ENCODE assay signal across 8 cellular contexts in genomic region chr14:49892636-49893308, GRCh38. TPM values are rescaled to one million over a fixed set of nuclear protein-coding genes. Genes with fewer than 3 reads are reported as not detected.
A peak's percentile ranks its signal among the peaks of the same experiment; 100 is the strongest.
DNase-seq lines count a peak whose midpoint lies in the region; ATAC-seq lines count a peak whose summit lies in the region.

Gene ARF6, plus strand, starts transcription at chr14:49893082. Its CDS starts 655 bp downstream, at chr14:49893737.

- H3K36me3 Mint-ChIP-seq in memory B cell: peaks cover 27% of the 10 kb centered on the region

- H3K27me3 Mint-ChIP-seq in memory B cell: no peaks in the 10 kb centered on the region

- H3K4me1 ChIP-seq in effector memory CD4-positive, alpha-beta T cell (ENCODE audit: control insufficient read depth, insufficient read depth, low read length, poor library complexity, severe bottlenecking): peaks cover 18% of the 10 kb centered on the region

- POLR2A ChIA-PET in activated CD8-positive, alpha-beta memory T cell treated with anti-CD3 and anti-CD28 coated beads for 36 hours (lab: Charles Lee): interaction anchor here (0.6 to 2.8 kb wide), 16 partner anchors 8 to 261 kb away, joined by 3 to 55 read pairs (median 8); no protein-coding TSS in a partner anchor

- peak; percentile 100 for DNase-seq in COLO668 (lab: John Stamatoyannopoulos, UW; ENCODE audit: unreplicated experiment)
- DNase-seq in HS-5 (ENCODE audit: low read depth): peak; percentile 83
- peak; percentile 98 for DNase-seq in NK-92 treated with Interleukin-12 subunit alpha and Interleukin-12 subunit beta, amount 100 ng/mL, for 24 hours (lab: John Stamatoyannopoulos, UW)
- DNase-seq in effector memory CD4-positive, alpha-beta T cell: peak; percentile 88 to 94 (median 94)
- peak; percentile 95 to 96 for DNase-seq in memory B cell (ENCODE audit: low spot score in 2 of 2)
- DNase-seq in stimulated activated CD8-positive, alpha-beta memory T cell treated with anti-CD3 and anti-CD28 coated beads, Interleukin-12 subunit alpha, Interleukin-12 subunit beta, amount 100 ng/mL, for 24 hours (ENCODE audit: extremely low read depth): peak; percentile 96

- peak within 1 kb of the TSS; percentile 98 for H3K4me3 Mint-ChIP-seq in memory B cell

- peaks cover 20% of the 10 kb centered on the region for H3K4me1 Mint-ChIP-seq in memory B cell

- H3K9me3 Mint-ChIP-seq in memory B cell: no peaks in the 10 kb centered on the region

- H3K4me3 ChIP-seq in effector memory CD4-positive, alpha-beta T cell (ENCODE audit: insufficient read depth, low read depth, low read length, poor library complexity, severe bottlenecking): peak within 1 kb of the TSS; percentile 95

- CTCF ChIA-PET in activated CD8-positive, alpha-beta memory T cell treated with anti-CD3 and anti-CD28 coated beads for 36 hours (lab: Charles Lee): interaction anchor here (0.8 to 3.5 kb wide), 8 partner anchors 13 to 169 kb away, joined by 3 to 23 read pairs (median 5); partner anchors contain the start of gene NEMF

- peaks cover 5% of the 10 kb centered on the region for H3K36me3 ChIP-seq in effector memory CD4-positive, alpha-beta T cell (ENCODE audit: control insufficient read depth, insufficient read depth, low read length)

- peak within 1 kb of the TSS; percentile 97 for H3K27ac Mint-ChIP-seq in memory B cell

- no peaks in the 10 kb centered on the region for H3K27me3 ChIP-seq in effector memory CD4-positive, alpha-beta T cell (replicated peaks; ENCODE audit: control insufficient read depth, insufficient read depth, low read length, poor library complexity, severe bottlenecking)

- no peaks in the 10 kb centered on the region for H3K9me3 ChIP-seq in effector memory CD4-positive, alpha-beta T cell (ENCODE audit: control insufficient read depth, low read length)

- H3K27ac ChIP-seq in effector memory CD4-positive, alpha-beta T cell (ENCODE audit: insufficient read depth, low read length, poor library complexity, severe bottlenecking): peak within 1 kb of the TSS; percentile 99

- ATAC-seq in GM19468 (IDR thresholded peaks at IDR 0.05; ENCODE audit: extremely low read depth, unreplicated experiment) (peak; percentile 77), memory B cell (ENCODE audit: low read depth) (peak; percentile 83)

RNA-seq across cellular contexts. Expression of gene ARF6, which starts in this region (rescaled TPM):
- 100 to 1,000 TPM; 164 to 167 TPM for total RNA-seq in activated CD8-positive, alpha-beta memory T cell treated with anti-CD3 and anti-CD28 coated beads for 36 hours

Comparison
In these comparisons a context has a peak if more than half of its experiments do, and no peak if none do; other contexts are left out.
1. Peak in every context shown above with its lines: DNase-seq, ATAC-seq, H3K4me3 ChIP-seq and H3K27ac ChIP-seq.